Comparison of ENCODE assay signal across 7 cellular contexts in genomic region chr4:124713213-124713592, GRCh38. TPM values are rescaled to one million over a fixed set of nuclear protein-coding genes. Genes with fewer than 3 reads are reported as not detected.
DNase-seq lines count a peak whose midpoint lies in the region; ATAC-seq and TF ChIP-seq lines count a peak whose summit lies in the region.

No MANE protein-coding gene starts in this region.

- H3K27ac ChIP-seq in breast epithelium (peak overlapping the region; percentile 98 to 99), iPS-20b (ENCODE audit: low read length) (peak overlapping the region; percentile 57), sigmoid colon (peak overlapping the region; percentile 88 to 98 (median 96))

- TF ChIP-seq CTCF in breast epithelium (IDR thresholded peaks at IDR 0.05) (peak; percentile 37 to 67 (median 50)), sigmoid colon (IDR thresholded peaks at IDR 0.05) (peak; percentile 32 to 60 (median 58))

- peak; percentile 86 for DNase-seq in EH (ENCODE audit: low read depth)
- DNase-seq in HT1080 (ENCODE audit: low read depth) = peak; percentile 75
- peak; percentile 78 for DNase-seq in RPMI7951 (ENCODE audit: low read depth)
- DNase-seq in breast epithelium (ENCODE audit: low spot score in 2 of 2) = peak; percentile 50 to 64
- peak; percentile 84 for DNase-seq in sigmoid colon

- peak overlapping the region; percentile 67 to 93 (median 87) for H3K4me3 ChIP-seq in breast epithelium
- H3K4me3 ChIP-seq in iPS-20b (ENCODE audit: low read length) = peak overlapping the region; percentile 74
- H3K4me3 ChIP-seq in sigmoid colon = peak overlapping the region; percentile 62 to 94 (median 87)

- H3K9me3 ChIP-seq in breast epithelium = no peaks in the 10 kb centered on the region
- no peaks in the 10 kb centered on the region for H3K9me3 ChIP-seq in iPS-20b (ENCODE audit: insufficient read depth, low read depth, low read length)
- H3K9me3 ChIP-seq in sigmoid colon = no peaks in the 10 kb centered on the region

- H3K4me1 ChIP-seq in breast epithelium (peaks cover 0 to 6% of the 10 kb centered on the region in 2 donors), iPS-20b (ENCODE audit: insufficient read depth, low read length) (peaks cover 26% of the 10 kb centered on the region; the same call in 1 of the 2 replicates), sigmoid colon (peaks cover 0 to 32% (median 20%) of the 10 kb centered on the region in 4 donors)

- peak overlapping the region; percentile 87 for H3K9ac ChIP-seq in iPS-20b (ENCODE audit: low read depth, low read length)

- TF ChIP-seq POLR2A in breast epithelium (IDR thresholded peaks at IDR 0.05) = no peak
- no peak for TF ChIP-seq POLR2A in sigmoid colon (IDR thresholded peaks at IDR 0.05)

- WGBS in sigmoid colon, 2 donors = 3 to 5% methylated on average over 11 of the region's 11 CpGs

- H3K36me3 ChIP-seq in breast epithelium (no peaks in the 10 kb centered on the region), iPS-20b (ENCODE audit: insufficient read depth, low read depth, low read length) (peaks cover 9% of the 10 kb centered on the region), sigmoid colon (no peaks in the 10 kb centered on the region)

- no peak for TF ChIP-seq EP300 in sigmoid colon (IDR thresholded peaks at IDR 0.05)

- ATAC-seq in GM21390 (IDR thresholded peaks at IDR 0.05; ENCODE audit: unreplicated experiment) = peak; percentile 27

- intact Hi-C loops in breast epithelium (cut with DNase I; ENCODE audit: low total_unique reads) (no loop called here), sigmoid colon (cut with DNase I) (loop anchor here (5.0 to 10.0 kb wide), 2 partner anchors 192 to 381 kb away; no protein-coding TSS in a partner anchor)

- H3K27me3 ChIP-seq in breast epithelium (no peaks in the 10 kb centered on the region), iPS-20b (ENCODE audit: insufficient read depth, low read length) (no peaks in the 10 kb centered on the region), sigmoid colon (no peaks in the 10 kb centered on the region)

RNA-seq across cellular contexts. Expression of gene ANKRD50, which starts 0.7 kb away (rescaled TPM):
- 9.8 and 11.8 TPM in 2 replicates for total RNA-seq in HT1080 (2014; rRNA removed; shearing (Covaris generic))
- 5.1 and 7.7 TPM in 2 replicates for polyA plus RNA-seq in HT1080 (2015; cell fraction: cytosol; rRNA removed)
- 13.0 and 14.4 TPM in 2 replicates for polyA plus RNA-seq in HT1080 (2015; cell fraction: nucleus; rRNA removed)
- total RNA-seq in RPMI7951 (2014; rRNA removed; shearing (Covaris generic)) = 9.5 and 11.4 TPM in 2 replicates
- 10 to 100 TPM; 14.6 to 35.0 (median 19.3) TPM for total RNA-seq in breast epithelium
- total RNA-seq in sigmoid colon = 10 to 100 TPM; 12.5 to 24.9 (median 14.9) TPM
- polyA plus RNA-seq in sigmoid colon = 1 to 10 TPM; 1.8 to 2.9 (median 1.8) TPM

Comparison
In these comparisons a context has a peak if more than half of its experiments do, and no peak if none do; other contexts are left out.
1. Peak in every context shown above with its lines: DNase-seq, ATAC-seq, H3K4me3 ChIP-seq and H3K27ac ChIP-seq.